Comparison of ENCODE assay signal across 2 cellular contexts in the genomic region with DNA sequence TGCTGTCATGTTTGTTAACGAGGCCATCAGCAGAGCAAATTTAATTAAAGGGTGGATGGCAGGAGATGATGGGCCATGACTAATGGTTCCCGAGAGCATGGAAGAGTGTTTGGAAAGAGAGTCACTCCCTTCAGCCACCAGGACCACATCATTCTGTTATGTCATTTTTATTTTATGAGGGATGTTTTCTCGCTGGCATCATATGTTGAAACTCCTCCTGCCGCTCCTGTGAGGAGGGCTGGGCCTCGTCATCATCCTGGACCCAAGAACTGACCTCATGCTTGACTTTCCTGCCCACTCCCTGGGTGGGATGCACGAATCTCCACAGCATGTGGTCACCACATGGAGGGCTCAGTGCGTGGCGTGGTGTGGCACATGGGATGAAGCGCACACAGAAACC.
TF ChIP-seq lines count a peak whose summit lies in the region.

No MANE protein-coding gene starts in this region.

TF ChIP-seq in H1, 55 proteins besides CTCF, POLR2A, EP300 and RAD21 (continued from another document):
- TF ChIP-seq, protein P1, sequence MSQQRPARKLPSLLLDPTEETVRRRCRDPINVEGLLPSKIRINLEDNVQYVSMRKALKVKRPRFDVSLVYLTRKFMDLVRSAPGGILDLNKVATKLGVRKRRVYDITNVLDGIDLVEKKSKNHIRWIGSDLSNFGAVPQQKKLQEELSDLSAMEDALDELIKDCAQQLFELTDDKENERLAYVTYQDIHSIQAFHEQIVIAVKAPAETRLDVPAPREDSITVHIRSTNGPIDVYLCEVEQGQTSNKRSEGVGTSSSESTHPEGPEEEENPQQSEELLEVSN (IDR thresholded peaks at IDR 0.05): no peak
- no peak for TF ChIP-seq BCL11A (IDR thresholded peaks at IDR 0.05; ENCODE audit: low read depth in 2 of 2, low read length in 2 of 2)

TF ChIP-seq in WTC11, 78 proteins besides CTCF, POLR2A, EP300 and RAD21 (continued from another document):
- TF ChIP-seq SMAD4 (CRISPR knock-in tag; IDR thresholded peaks at IDR 0.05) (no peak), ZNF219 (CRISPR knock-in tag; IDR thresholded peaks at IDR 0.05; ENCODE audit: borderline replicate concordance) (no peak), MYBL2 (CRISPR knock-in tag; IDR thresholded peaks at IDR 0.05) (no peak), ZNF416 (CRISPR knock-in tag; IDR thresholded peaks at IDR 0.05) (no peak), STAT6 (CRISPR knock-in tag; conservative IDR thresholded peaks at IDR 0.05; ENCODE audit: low read depth) (no peak), GABPB1 (CRISPR knock-in tag; IDR thresholded peaks at IDR 0.05) (no peak), ESRRA (CRISPR knock-in tag; IDR thresholded peaks at IDR 0.05; ENCODE audit: borderline replicate concordance) (no peak), TP53 (CRISPR knock-in tag; IDR thresholded peaks at IDR 0.05) (no peak), NR1H2 (CRISPR knock-in tag; IDR thresholded peaks at IDR 0.05) (no peak), HMGA2 (CRISPR knock-in tag; IDR thresholded peaks at IDR 0.05) (no peak)
- TF ChIP-seq, protein P2, sequence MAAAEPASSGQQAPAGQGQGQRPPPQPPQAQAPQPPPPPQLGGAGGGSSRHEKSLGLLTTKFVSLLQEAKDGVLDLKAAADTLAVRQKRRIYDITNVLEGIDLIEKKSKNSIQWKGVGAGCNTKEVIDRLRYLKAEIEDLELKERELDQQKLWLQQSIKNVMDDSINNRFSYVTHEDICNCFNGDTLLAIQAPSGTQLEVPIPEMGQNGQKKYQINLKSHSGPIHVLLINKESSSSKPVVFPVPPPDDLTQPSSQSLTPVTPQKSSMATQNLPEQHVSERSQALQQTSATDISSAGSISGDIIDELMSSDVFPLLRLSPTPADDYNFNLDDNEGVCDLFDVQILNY (CRISPR knock-in tag; IDR thresholded peaks at IDR 0.05): no peak
TF ChIP-seq in WTC11: peak in this region for 0.
